Comparison of ENCODE assay signal across 1 cellular context in the genomic region with DNA sequence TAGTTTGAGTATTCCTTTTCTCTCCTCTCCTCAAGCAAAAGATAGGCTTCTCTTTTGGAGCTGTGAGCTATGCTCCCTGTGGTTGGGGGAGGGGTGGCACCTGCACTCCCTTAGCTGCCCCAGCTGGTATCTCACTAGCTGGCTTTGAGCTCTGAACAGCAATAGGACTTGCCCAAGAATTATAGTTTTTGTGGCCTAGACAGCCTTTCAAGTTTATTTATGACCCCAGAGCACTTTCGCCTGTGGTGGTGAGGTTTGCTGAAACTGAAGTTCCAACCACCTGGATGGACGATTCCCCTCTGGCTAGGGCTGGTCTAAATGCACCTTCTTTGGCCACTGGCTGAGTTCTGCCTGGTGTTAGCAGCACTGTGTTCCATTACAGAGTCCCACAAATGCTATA.
TF ChIP-seq lines count a peak whose summit lies in the region.

No MANE protein-coding gene starts in this region.

TF ChIP-seq in IMR-90, 13 proteins besides CTCF, POLR2A, EP300 and RAD21 (continued from another document):
- TF ChIP-seq BHLHE40 (IDR thresholded peaks at IDR 0.05; ENCODE audit: low read depth, low read length) (no peak), MAFK (IDR thresholded peaks at IDR 0.05; ENCODE audit: low read depth, low read length) (no peak), MXI1 (IDR thresholded peaks at IDR 0.05; ENCODE audit: borderline replicate concordance, low read depth, low read length) (no peak), FOS (IDR thresholded peaks at IDR 0.05; ENCODE audit: low read depth, low read length) (no peak)
- TF ChIP-seq, protein P1, sequence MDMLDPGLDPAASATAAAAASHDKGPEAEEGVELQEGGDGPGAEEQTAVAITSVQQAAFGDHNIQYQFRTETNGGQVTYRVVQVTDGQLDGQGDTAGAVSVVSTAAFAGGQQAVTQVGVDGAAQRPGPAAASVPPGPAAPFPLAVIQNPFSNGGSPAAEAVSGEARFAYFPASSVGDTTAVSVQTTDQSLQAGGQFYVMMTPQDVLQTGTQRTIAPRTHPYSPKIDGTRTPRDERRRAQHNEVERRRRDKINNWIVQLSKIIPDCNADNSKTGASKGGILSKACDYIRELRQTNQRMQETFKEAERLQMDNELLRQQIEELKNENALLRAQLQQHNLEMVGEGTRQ (IDR thresholded peaks at IDR 0.05; ENCODE audit: low read depth, low read length) = no peak
- TF ChIP-seq, protein P2, sequence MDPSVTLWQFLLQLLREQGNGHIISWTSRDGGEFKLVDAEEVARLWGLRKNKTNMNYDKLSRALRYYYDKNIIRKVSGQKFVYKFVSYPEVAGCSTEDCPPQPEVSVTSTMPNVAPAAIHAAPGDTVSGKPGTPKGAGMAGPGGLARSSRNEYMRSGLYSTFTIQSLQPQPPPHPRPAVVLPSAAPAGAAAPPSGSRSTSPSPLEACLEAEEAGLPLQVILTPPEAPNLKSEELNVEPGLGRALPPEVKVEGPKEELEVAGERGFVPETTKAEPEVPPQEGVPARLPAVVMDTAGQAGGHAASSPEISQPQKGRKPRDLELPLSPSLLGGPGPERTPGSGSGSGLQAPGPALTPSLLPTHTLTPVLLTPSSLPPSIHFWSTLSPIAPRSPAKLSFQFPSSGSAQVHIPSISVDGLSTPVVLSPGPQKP (IDR thresholded peaks at IDR 0.05; ENCODE audit: borderline replicate concordance, low read depth, low read length) = no peak
TF ChIP-seq in IMR-90: peak in this region for 0.
